Comparison of ENCODE assay signal across 15 cellular contexts in genomic region chr2:168486440-168486839, GRCh38. TPM values are rescaled to one million over a fixed set of nuclear protein-coding genes. Genes with fewer than 3 reads are reported as not detected.
DNase-seq lines count a peak whose midpoint lies in the region; ATAC-seq, FAIRE-seq and TF ChIP-seq lines count a peak whose summit lies in the region.
"Had no signal": no experiment of that assay in that cellular context is flagged by ENCODE, and none has a peak within 500 bp of the region (broad histone marks: within the 10 kb centered on the region; RNA-seq: fewer than 3 reads in every experiment).

No MANE protein-coding gene starts in this region.

- intact Hi-C loops in left colon (cut with DNase I, micrococcal nuclease) = no loop called here

- no peak for TF ChIP-seq CTCF in WTC11 (IDR thresholded peaks at IDR 0.05)

- FAIRE-seq in GM18507 (lab: Jason Lieb, UNC) (peak; percentile 21), small intestine (lab: Jason Lieb, UNC) (no peak)
- FAIRE-seq: A204.1, H54 had no signal

- WGBS in small intestine, 3 donors = 19 to 54% (median 44%) methylated on average over 3 of the region's 3 CpGs

- H3K9me3 Mint-ChIP-seq in WTC11 = peaks cover 11% of the 10 kb centered on the region

- CTCF ChIA-PET in WTC11 (lab: Charles Lee) (no interaction called here), HEK293T (lab: Yijun Ruan, JAX) (no interaction called here)

- H3K27me3 ChIP-seq in small intestine (ENCODE audit: control insufficient read depth in 2 of 2, insufficient read depth in 2 of 2, low read length in 2 of 2) = no peaks in the 10 kb centered on the region

- H3K27ac ChIP-seq in small intestine (ENCODE audit: low read depth in 1 of 2, low read length in 1 of 2) = no peak overlapping the region

- no peak overlapping the region for H3K4me3 Mint-ChIP-seq in WTC11
- H3K4me3 Mint-ChIP-seq: B cell; CD4-positive, alpha-beta T cell had no signal

- H3K36me3 ChIP-seq in small intestine (ENCODE audit: control insufficient read depth in 2 of 2, insufficient read depth in 2 of 2, low read length in 2 of 2) = no peaks in the 10 kb centered on the region

- peaks cover 0 to 7% of the 10 kb centered on the region in 2 donors for H3K4me1 ChIP-seq in small intestine (ENCODE audit: control insufficient read depth in 2 of 2, insufficient read depth in 1 of 2, low read depth in 1 of 2, low read length in 1 of 2)

- no peak overlapping the region for H3K4me3 ChIP-seq in small intestine (ENCODE audit: low read depth in 1 of 2, low read length in 2 of 2)

- ATAC-seq in WTC11 = no peak
- ATAC-seq in left colon = peak; percentile 59
- no peak for ATAC-seq in esophagus mucosa

- H3K27ac Mint-ChIP-seq in WTC11 = peak overlapping the region; percentile 29; the same call in 1 of the 2 replicates
- H3K27ac Mint-ChIP-seq: B cell; CD4-positive, alpha-beta T cell had no signal

- no peak for DNase-seq in GM18507 (ENCODE audit: extremely low spot score, insufficient read length, low read depth)
- DNase-seq in WTC11 (ENCODE audit: low spot score) = no peak
- no peak for DNase-seq in left colon
- peak; percentile 27 for DNase-seq in small intestine
- DNase-seq in NCI-H524 treated with DMSO at 0.1 percent for 48 hours (lab: John Stamatoyannopoulos, UW) = no peak
- no peak for DNase-seq in HEK293T (ENCODE audit: extremely low spot score)
- DNase-seq: C1 segment of cervical spinal cord; CD4-positive, alpha-beta T cell; DMS153; DMS79 treated with DMSO at 0.1 percent for 48 hours; EL had no signal

- no peaks in the 10 kb centered on the region for H3K9me3 ChIP-seq in small intestine (ENCODE audit: control insufficient read depth, low read depth)

- POLR2A ChIA-PET in WTC11 (lab: Charles Lee) (no interaction called here), HEK293T (lab: Yijun Ruan, JAX) (no interaction called here)

- H3K4me1 Mint-ChIP-seq in WTC11 = peaks cover 60% of the 10 kb centered on the region

- no peaks in the 10 kb centered on the region for H3K27me3 Mint-ChIP-seq in WTC11 (ENCODE audit: low read depth)
- H3K27me3 Mint-ChIP-seq: B cell; CD4-positive, alpha-beta T cell had no signal

- H3K36me3 Mint-ChIP-seq in WTC11 = peaks cover 7% of the 10 kb centered on the region

TF ChIP-seq in WTC11, 78 proteins besides CTCF, POLR2A, EP300 and RAD21:
- TF ChIP-seq ZNF317 (CRISPR knock-in tag; IDR thresholded peaks at IDR 0.05; ENCODE audit: borderline replicate concordance, low read depth) (no peak), ZNF263 (CRISPR knock-in tag; IDR thresholded peaks at IDR 0.05; ENCODE audit: low read depth) (no peak)

TF ChIP-seq in HEK293T, 16 proteins besides CTCF, POLR2A, EP300 and RAD21:
- no peak for TF ChIP-seq FOXK2 (IDR thresholded peaks at IDR 0.05)
- no peak for TF ChIP-seq ZNF384 (IDR thresholded peaks at IDR 0.05)
- no peak for TF ChIP-seq FOXA1 (IDR thresholded peaks at IDR 0.05)
- no peak for TF ChIP-seq TARDBP (IDR thresholded peaks at IDR 0.05)
- no peak for TF ChIP-seq SUZ12 (IDR thresholded peaks at IDR 0.05)
- TF ChIP-seq LEF1 (IDR thresholded peaks at IDR 0.05; ENCODE audit: borderline replicate concordance) = no peak
- TF ChIP-seq L3MBTL2 (conservative IDR thresholded peaks at IDR 0.05) = no peak
- no peak for TF ChIP-seq NFRKB (IDR thresholded peaks at IDR 0.05)
- TF ChIP-seq BHLHE40 (IDR thresholded peaks at IDR 0.05; ENCODE audit: borderline replicate concordance) = no peak
- TF ChIP-seq, protein P1, sequence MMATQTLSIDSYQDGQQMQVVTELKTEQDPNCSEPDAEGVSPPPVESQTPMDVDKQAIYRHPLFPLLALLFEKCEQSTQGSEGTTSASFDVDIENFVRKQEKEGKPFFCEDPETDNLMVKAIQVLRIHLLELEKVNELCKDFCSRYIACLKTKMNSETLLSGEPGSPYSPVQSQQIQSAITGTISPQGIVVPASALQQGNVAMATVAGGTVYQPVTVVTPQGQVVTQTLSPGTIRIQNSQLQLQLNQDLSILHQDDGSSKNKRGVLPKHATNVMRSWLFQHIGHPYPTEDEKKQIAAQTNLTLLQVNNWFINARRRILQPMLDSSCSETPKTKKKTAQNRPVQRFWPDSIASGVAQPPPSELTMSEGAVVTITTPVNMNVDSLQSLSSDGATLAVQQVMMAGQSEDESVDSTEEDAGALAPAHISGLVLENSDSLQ (IDR thresholded peaks at IDR 0.05) = no peak
- no peak for TF ChIP-seq ELF4 (IDR thresholded peaks at IDR 0.05)
- no peak for TF ChIP-seq FOXM1 (IDR thresholded peaks at IDR 0.05; ENCODE audit: borderline replicate concordance)
- TF ChIP-seq CTBP1 (IDR thresholded peaks at IDR 0.05; ENCODE audit: borderline replicate concordance) = no peak
- no peak for TF ChIP-seq ARNT (IDR thresholded peaks at IDR 0.05)
- TF ChIP-seq HDGF (IDR thresholded peaks at IDR 0.05; ENCODE audit: borderline replicate concordance) = no peak
- no peak for TF ChIP-seq SP1 (IDR thresholded peaks at IDR 0.05)

RNA-seq across cellular contexts. Expression of gene CERS6, which starts 30.4 kb away (rescaled TPM):
- total RNA-seq in WTC11 (2021) (16.0 to 17.3 TPM (median 16.6 TPM) in 3 replicates), left colon (10 to 100 TPM; 64.4 to 67.2 TPM), esophagus mucosa (14.8 TPM)
- polyA plus RNA-seq in small intestine = 10 to 100 TPM in 1 of 3 donors, 1 to 10 TPM in 2; 6.8 to 35.6 (median 8.3) TPM
